Comparison of ENCODE assay signal across 25 cellular contexts in genomic region chr19:29819986-29820385, GRCh38.
"Had no signal": no experiment of that assay in that cellular context is flagged by ENCODE, and none has a peak within 500 bp of the region (broad histone marks: within the 10 kb centered on the region; RNA-seq: fewer than 3 reads in every experiment).

No MANE protein-coding gene starts in this region.

- H3K9me3 ChIP-seq: gastrocnemius medialis, psoas muscle, suprapubic skin, tibial artery, uterus had no signal

- H3K27ac Mint-ChIP-seq: activated CD4-positive, alpha-beta T cell treated with anti-CD3 and anti-CD28 coated beads for 36 hours; activated CD8-positive, alpha-beta T cell treated with anti-CD3 and anti-CD28 coated beads, Interleukin-2, amount 10 ng/mL, durations not matched to agents 7 days and 5 days; activated naive CD8-positive, alpha-beta T cell treated with anti-CD3 and anti-CD28 coated beads, Interleukin-2, amount 10 ng/mL, durations not matched to agents 7 days and 5 days; activated T-cell treated with anti-CD3 and anti-CD28 coated beads, Interleukin-2, amount 50 U/mL, for 72 hours; dendritic cell treated with granulocyte-macrophage colony-stimulating factor and Interleukin-4, amounts not matched to agents 40 ng/mL and 50 ng/mL, for 4 days; mesothelial cell of epicardium had no signal

- H3K4me1 ChIP-seq: gastrocnemius medialis, parathyroid adenoma, psoas muscle, suprapubic skin, tibial artery, uterus had no signal

- H3K36me3 ChIP-seq: brain microvascular endothelial cell, suprapubic skin, tibial artery, uterus had no signal

- H3K4me2 ChIP-seq: smooth muscle cell had no signal

- H3K27ac ChIP-seq: brain microvascular endothelial cell, gastrocnemius medialis, parathyroid adenoma, psoas muscle, suprapubic skin, tibial artery, uterus had no signal

- H3K27me3 ChIP-seq: brain microvascular endothelial cell, gastrocnemius medialis, suprapubic skin, tibial artery, uterus had no signal

- ATAC-seq: activated CD4-positive, alpha-beta T cell treated with anti-CD3 and anti-CD28 coated beads for 36 hours; activated CD8-positive, alpha-beta T cell treated with anti-CD3 and anti-CD28 coated beads, Interleukin-2, amount 10 ng/mL, durations not matched to agents 7 days and 5 days; activated T-cell treated with anti-CD3 and anti-CD28 coated beads, Interleukin-2, amount 50 U/mL, for 72 hours; gastrocnemius medialis; left colon; psoas muscle had no signal

- H3K79me2 ChIP-seq: parathyroid adenoma had no signal

- H3K4me3 Mint-ChIP-seq: activated CD4-positive, alpha-beta T cell treated with anti-CD3 and anti-CD28 coated beads for 36 hours; activated CD8-positive, alpha-beta T cell treated with anti-CD3 and anti-CD28 coated beads, Interleukin-2, amount 10 ng/mL, durations not matched to agents 7 days and 5 days; activated naive CD8-positive, alpha-beta T cell treated with anti-CD3 and anti-CD28 coated beads, Interleukin-2, amount 10 ng/mL, durations not matched to agents 7 days and 5 days; activated T-cell treated with anti-CD3 and anti-CD28 coated beads, Interleukin-2, amount 50 U/mL, for 72 hours; dendritic cell treated with granulocyte-macrophage colony-stimulating factor and Interleukin-4, amounts not matched to agents 40 ng/mL and 50 ng/mL, for 4 days; mesothelial cell of epicardium; naive B cell had no signal

- DNase-seq: activated CD4-positive, alpha-beta T cell treated with anti-CD3 and anti-CD28 coated beads for 36 hours; activated CD4-positive, CD25-positive, alpha-beta regulatory T cell; activated CD8-positive, alpha-beta T cell treated with anti-CD3 and anti-CD28 coated beads, Interleukin-2, amount 10 ng/mL, durations not matched to agents 7 days and 5 days; activated naive CD4-positive, alpha-beta T cell; activated naive CD8-positive, alpha-beta T cell treated with anti-CD3 and anti-CD28 coated beads, Interleukin-2, amount 10 ng/mL, durations not matched to agents 7 days and 5 days; activated T-cell treated with anti-CD3 and anti-CD28 coated beads for 4 hours; activated T-cell treated with anti-CD3 and anti-CD28 coated beads, Interleukin-2, amount 50 U/mL, for 72 hours; amniotic stem cell; brain microvascular endothelial cell; caudate nucleus; gastrocnemius medialis; glutamatergic neuron; left colon; naive B cell; nucleus accumbens; stimulated activated CD4-positive, alpha-beta T cell treated with anti-CD3 and anti-CD28 coated beads, Interleukin-15, amount 100 ng/mL, for 24 hours; stimulated activated naive CD4-positive, alpha-beta T cell; tibial artery; uterus had no signal

- H2AFZ ChIP-seq: parathyroid adenoma had no signal

- H3K9me3 Mint-ChIP-seq: activated naive CD8-positive, alpha-beta T cell treated with anti-CD3 and anti-CD28 coated beads, Interleukin-2, amount 10 ng/mL, durations not matched to agents 7 days and 5 days; activated T-cell treated with anti-CD3 and anti-CD28 coated beads, Interleukin-2, amount 50 U/mL, for 72 hours; dendritic cell treated with granulocyte-macrophage colony-stimulating factor and Interleukin-4, amounts not matched to agents 40 ng/mL and 50 ng/mL, for 4 days; mesothelial cell of epicardium; naive B cell had no signal

- H3K4me3 ChIP-seq: gastrocnemius medialis, psoas muscle, smooth muscle cell, suprapubic skin, tibial artery, uterus had no signal

- H3K9ac ChIP-seq: parathyroid adenoma had no signal

- H3K27me3 Mint-ChIP-seq: activated CD4-positive, alpha-beta T cell treated with anti-CD3 and anti-CD28 coated beads for 36 hours; activated naive CD8-positive, alpha-beta T cell treated with anti-CD3 and anti-CD28 coated beads, Interleukin-2, amount 10 ng/mL, durations not matched to agents 7 days and 5 days; dendritic cell treated with granulocyte-macrophage colony-stimulating factor and Interleukin-4, amounts not matched to agents 40 ng/mL and 50 ng/mL, for 4 days had no signal

- H3K4me1 Mint-ChIP-seq: mesothelial cell of epicardium had no signal
